ENCODE assay signal across 12 cellular contexts in the genomic region with DNA sequence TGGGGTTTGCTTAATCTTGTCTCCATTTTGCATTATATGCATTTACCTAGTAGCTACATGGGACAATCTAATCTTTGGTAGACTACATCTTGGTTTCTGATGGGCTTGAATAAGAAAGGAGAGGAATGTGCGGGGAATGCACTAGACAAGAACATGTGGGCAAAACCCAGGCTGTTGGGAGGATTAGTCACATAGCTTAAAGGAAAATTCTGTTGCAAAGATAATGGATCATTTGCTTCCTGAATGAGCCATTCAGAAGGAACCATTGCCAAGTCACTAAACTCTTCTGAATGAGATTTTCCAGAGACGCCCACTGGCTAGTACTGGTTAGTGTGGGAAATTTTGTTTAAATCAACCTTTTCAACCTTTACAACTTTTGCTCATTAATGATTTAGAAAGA.
A peak's percentile ranks its signal among the peaks of the same experiment; 100 is the strongest.
DNase-seq lines count a peak whose midpoint lies in the region; ATAC-seq and TF ChIP-seq lines count a peak whose summit lies in the region.
"Had no signal": no experiment of that assay in that cellular context is flagged by ENCODE, and none has a peak within 500 bp of the region (broad histone marks: within the 10 kb centered on the region; RNA-seq: fewer than 3 reads in every experiment).

No MANE protein-coding gene starts in this region.

- peaks cover 9% of the 10 kb centered on the region for H3K9me1 ChIP-seq in IMR-90 (ENCODE audit: insufficient read depth, low read length)

- dilution Hi-C loops in IMR-90 (cut with HindIII; ENCODE audit: low sequenced_read_pairs, unreplicated experiment), result no loop called here

- no peak overlapping the region for H2BK20ac ChIP-seq in IMR-90 (ENCODE audit: low read depth, low read length)

- WGBS in IMR-90 (ENCODE audit: extremely low coverage in 2 of 2, insufficient read length in 1 of 2), 2 experiments, result no CpG with 5 or more reads among the region's 2 CpGs
- WGBS in lung, 2 donors, result 73 to 80% methylated on average over 2 of the region's 2 CpGs

- H2AK5ac ChIP-seq in IMR-90 (ENCODE audit: low read depth, low read length), result no peak overlapping the region

- H3K27ac ChIP-seq in IMR-90 (ENCODE audit: insufficient read depth, low read length), result no peak overlapping the region
- H3K27ac ChIP-seq in lung (ENCODE audit: low read depth in 1 of 2, low read length in 1 of 2), result no peak overlapping the region
- H3K27ac ChIP-seq: parathyroid adenoma had no signal

- in situ Hi-C loops in IMR-90 (cut with MboI; ENCODE audit: low sequenced_read_pairs), result no loop called here

- H3K79me1 ChIP-seq in IMR-90 (ENCODE audit: low read depth in 1 of 2, low read length in 2 of 2), result 0 out of 4 replicates have a peak, but pooled peaks cover 2 to 6% of the 10 kb centered on the region in 2 experiments

- no peak overlapping the region for H3K14ac ChIP-seq in IMR-90 (replicated peaks; ENCODE audit: low read depth, low read length)

- H2AK9ac ChIP-seq in IMR-90 (replicated peaks; ENCODE audit: low read depth, low read length, poor library complexity), result no peak overlapping the region

- H4K20me1 ChIP-seq in IMR-90 (ENCODE audit: insufficient read depth, low read length), result no peaks in the 10 kb centered on the region

- intact Hi-C loops in IMR-90 (cut with micrococcal nuclease), result loop anchor here (2.0 kb wide), 1 partner anchor 84 kb away; the partner anchor contains the start of gene OSBPL6

- DNase-seq in AG08396 (ENCODE audit: low spot score) (peak; percentile 20), IMR-90 (peak; percentile 93), cardiac fibroblast (ENCODE audit: low read depth in 2 of 2) (peak; percentile 93), lung (ENCODE audit: low spot score) (no peak), putamen (ENCODE audit: low spot score) (no peak), NCI-H146 (lab: John Stamatoyannopoulos, UW) (no peak)
- DNase-seq in central memory CD4-positive, alpha-beta T cell, result no peak
- DNase-seq: CD4-positive, CD25-positive, alpha-beta regulatory T cell; NCI-H1436 had no signal

- POLR2A ChIA-PET in IMR-90 (lab: Charles Lee; ENCODE audit: unreplicated experiment), result no interaction called here

- H2BK5ac ChIP-seq in IMR-90 (ENCODE audit: low read depth, low read length, poor library complexity, severe bottlenecking), result no peak overlapping the region

- no peak overlapping the region for H2BK15ac ChIP-seq in IMR-90 (ENCODE audit: low read depth, low read length)

- TF ChIP-seq CTCF in IMR-90 (conservative IDR thresholded peaks at IDR 0.05; ENCODE audit: low read depth, low read length) (peak; percentile 7; the same call in 1 of the 2 replicates), cardiac fibroblast (IDR thresholded peaks at IDR 0.05; ENCODE audit: low read depth, low read length) (no peak), lung (IDR thresholded peaks at IDR 0.05; ENCODE audit: control extremely low read depth, extremely low read depth) (no peak)

- no TSS peak for BruUV-seq in IMR-90 (replicated peaks; lab: Mats Ljungman, UMichigan)

- no peak for TF ChIP-seq RAD21 in IMR-90 (IDR thresholded peaks at IDR 0.05; ENCODE audit: low read length)

- no peak overlapping the region for H3K4ac ChIP-seq in IMR-90 (ENCODE audit: low read depth, low read length)

- H3K18ac ChIP-seq in IMR-90 (ENCODE audit: low read depth, low read length), result no peak overlapping the region

- H4K91ac ChIP-seq in IMR-90 (ENCODE audit: insufficient read depth, low read depth, low read length), result no peak overlapping the region

- no peak overlapping the region for H3K4me3 ChIP-seq in IMR-90 (ENCODE audit: insufficient read depth, low read depth, low read length)
- no peak overlapping the region for H3K4me3 ChIP-seq in cardiac fibroblast (replicated peaks in 1 of 2; ENCODE audit: low read depth in 2 of 2, low read length in 2 of 2)
- no peak overlapping the region for H3K4me3 ChIP-seq in lung
- H3K4me3 ChIP-seq: GM12878 had no signal

- CTCF ChIA-PET in IMR-90 (lab: Yijun Ruan, JAX), result interaction anchor here (1.0 kb wide), 1 partner anchor 27 kb away, joined by 4 read pairs; no protein-coding TSS in a partner anchor

- H3K56ac ChIP-seq in IMR-90 (ENCODE audit: extremely low read depth, insufficient read depth, low read length), result no peak overlapping the region

- H3K36me3 ChIP-seq in IMR-90 (ENCODE audit: control insufficient read depth, insufficient read depth, low read length), result no peaks in the 10 kb centered on the region
- no peaks in the 10 kb centered on the region for H3K36me3 ChIP-seq in lung (ENCODE audit: control insufficient read depth in 2 of 2, insufficient read depth in 2 of 2, low read length in 2 of 2)

- no peak overlapping the region for H3K4me2 ChIP-seq in IMR-90 (ENCODE audit: low read depth, low read length)

- no peak overlapping the region for H4K5ac ChIP-seq in IMR-90 (ENCODE audit: low read depth, low read length)

- no peak overlapping the region for H2AFZ ChIP-seq in IMR-90 (replicated peaks; ENCODE audit: low read length, poor library complexity)
- H2AFZ ChIP-seq: parathyroid adenoma had no signal

- H3K23ac ChIP-seq in IMR-90 (ENCODE audit: low read depth, low read length), result no peak overlapping the region

- no peak for TF ChIP-seq POLR2A in IMR-90 (IDR thresholded peaks at IDR 0.05; ENCODE audit: low read depth, low read length)

- H4K8ac ChIP-seq in IMR-90 (ENCODE audit: low read depth in 2 of 2, low read length in 2 of 2), result no peak overlapping the region

- ATAC-seq in IMR-90 (ENCODE audit: low read depth) (peak; percentile 67), lung (ENCODE audit: insufficient read depth, low FRiP score) (peak; percentile 37), GM21576 (IDR thresholded peaks at IDR 0.05; ENCODE audit: unreplicated experiment) (no peak)
- ATAC-seq: GM12878 had no signal

- H3K9me3 ChIP-seq in IMR-90 (ENCODE audit: control insufficient read depth, insufficient read depth, low read length), result no peaks in the 10 kb centered on the region
- no peaks in the 10 kb centered on the region for H3K9me3 ChIP-seq in lung (ENCODE audit: control insufficient read depth in 2 of 2, insufficient read depth in 1 of 2, low read length in 1 of 2)

- no peak overlapping the region for H2BK120ac ChIP-seq in IMR-90 (ENCODE audit: low read depth, low read length)

- no peak overlapping the region for H3K9ac ChIP-seq in IMR-90 (ENCODE audit: low read depth, low read length)
- H3K9ac ChIP-seq: parathyroid adenoma had no signal

- H3K4me1 ChIP-seq in IMR-90 (ENCODE audit: control insufficient read depth, insufficient read depth, low read length) (no peaks in the 10 kb centered on the region), lung (ENCODE audit: control insufficient read depth in 2 of 2, insufficient read depth in 2 of 2, low read length in 2 of 2) (no peaks in the 10 kb centered on the region)

- no peaks in the 10 kb centered on the region for H3K27me3 ChIP-seq in IMR-90 (ENCODE audit: control insufficient read depth, insufficient read depth, low read length)
- no peaks in the 10 kb centered on the region for H3K27me3 ChIP-seq in lung (ENCODE audit: control insufficient read depth, insufficient read depth)

TF ChIP-seq in IMR-90, 13 proteins besides CTCF, POLR2A, EP300 and RAD21:
- peak; percentile 25; the same call in 1 of the 2 replicates for TF ChIP-seq USF2 (IDR thresholded peaks at IDR 0.05; ENCODE audit: low read depth, low read length)
- TF ChIP-seq CEBPB (IDR thresholded peaks at IDR 0.05; ENCODE audit: low read depth, low read length), result 0 out of 2 replicates have a peak, but pooled peaks have one; percentile 5
- no peak for TF ChIP-seq FOS (IDR thresholded peaks at IDR 0.05; ENCODE audit: low read depth, low read length)

Comparison
In these comparisons a context has a peak if more than half of its experiments do, and no peak if none do; other contexts are left out.
1. DNase-seq: peak in AG08396 (single experiment), IMR-90 (single experiment) and cardiac fibroblast (2 of 2); none in lung (single experiment), central memory CD4-positive, alpha-beta T cell (single experiment), putamen (single experiment) and NCI-H146 (single experiment).